ENCODE assay signal across 21 cellular contexts in genomic region chr6:96899599-96899998, GRCh38. TPM values are rescaled to one million over a fixed set of nuclear protein-coding genes. Genes with fewer than 3 reads are reported as not detected.
DNase-seq lines count a peak whose midpoint lies in the region; ATAC-seq and TF ChIP-seq lines count a peak whose summit lies in the region.
"Had no signal": no experiment of that assay in that cellular context is flagged by ENCODE, and none has a peak within 500 bp of the region (broad histone marks: within the 10 kb centered on the region; RNA-seq: fewer than 3 reads in every experiment).

No MANE protein-coding gene starts in this region.

- peak overlapping the region in 3 of 4 donors; percentile 50 to 93 (median 59) for H3K4me3 Mint-ChIP-seq in CD4-positive, CD25-positive, alpha-beta regulatory T cell
- H3K4me3 Mint-ChIP-seq: activated CD4-positive, alpha-beta T cell treated with anti-CD3 and anti-CD28 coated beads for 36 hours had no signal

- intact Hi-C loops in OCI-LY7 (cut with micrococcal nuclease; ENCODE audit: unreplicated experiment), result loop anchor here (2.0 to 5.0 kb wide), 2 partner anchors 159 to 287 kb away; no protein-coding TSS in a partner anchor
- intact Hi-C loops in dorsolateral prefrontal cortex (cut with DNase I), result loop anchor here (2.0 to 10.0 kb wide), 3 partner anchors 153 to 275 kb away; no protein-coding TSS in a partner anchor
- intact Hi-C loops in psoas muscle (cut with DNase I), result loop anchor here (1.0 to 10.0 kb wide), 8 partner anchors 153 to 495 kb away; partner anchors contain the start of genes MMS22L (in 1 of the 2) and UFL1 (in 1 of the 2)
- intact Hi-C loops in breast epithelium (cut with DNase I; ENCODE audit: low total_unique reads), result no loop called here

- H3K9me2 ChIP-seq in OCI-LY7 (ENCODE audit: insufficient read depth, low read length), result no peaks in the 10 kb centered on the region

- H3K4me2 ChIP-seq in OCI-LY7 (ENCODE audit: low read length), result no peak overlapping the region

- H4K20me1 ChIP-seq in OCI-LY7 (ENCODE audit: insufficient read depth, low read length), result peaks cover 21% of the 10 kb centered on the region; the same call in 1 of the 2 replicates

- no peaks in the 10 kb centered on the region for H3K9me3 Mint-ChIP-seq in CD4-positive, CD25-positive, alpha-beta regulatory T cell
- H3K9me3 Mint-ChIP-seq: immature natural killer cell; naive thymus-derived CD8-positive, alpha-beta T cell had no signal

- no peak for TF ChIP-seq POLR2A in breast epithelium (IDR thresholded peaks at IDR 0.05)

- no peak for TF ChIP-seq CTCF in OCI-LY7 (conservative IDR thresholded peaks at IDR 0.05; ENCODE audit: low read length)
- no peak for TF ChIP-seq CTCF in dorsolateral prefrontal cortex (IDR thresholded peaks at IDR 0.05 in 54 of 56, conservative IDR thresholded peaks at IDR 0.05 in 2 of 56; ENCODE audit: low read depth in 1 of 56, partially characterized antibody in 56 of 56)
- TF ChIP-seq CTCF in psoas muscle (IDR thresholded peaks at IDR 0.05), result no peak
- TF ChIP-seq CTCF in breast epithelium (IDR thresholded peaks at IDR 0.05), result no peak

- no peaks in the 10 kb centered on the region for H3K9me3 ChIP-seq in CD4-positive, CD25-positive, alpha-beta regulatory T cell (ENCODE audit: control insufficient read depth in 2 of 2, low read length in 2 of 2)
- H3K9me3 ChIP-seq in OCI-LY7 (ENCODE audit: low read length) (no peaks in the 10 kb centered on the region), psoas muscle (no peaks in the 10 kb centered on the region), breast epithelium (no peaks in the 10 kb centered on the region)
- H3K9me3 ChIP-seq: adrenal gland had no signal

- POLR2A ChIA-PET in OCI-LY7 (lab: Charles Lee), result interaction anchor here (0.6 to 3.0 kb wide), 8 partner anchors 9 to 376 kb away, joined by 3 to 20 read pairs (median 4); no protein-coding TSS in a partner anchor

- H3K27me3 ChIP-seq in CD4-positive, CD25-positive, alpha-beta regulatory T cell (ENCODE audit: control insufficient read depth, insufficient read depth, low read length), result peaks cover 7% of the 10 kb centered on the region
- H3K27me3 ChIP-seq in dorsolateral prefrontal cortex (no peaks in the 10 kb centered on the region), psoas muscle (ENCODE audit: insufficient read depth in 3 of 3, low read length in 2 of 3) (no peaks in the 10 kb centered on the region), breast epithelium (no peaks in the 10 kb centered on the region)

- no TSS peak for BruUV-seq in OCI-LY7 (replicated peaks; lab: Mats Ljungman, UMichigan)

- no peak overlapping the region for H3K4me3 ChIP-seq in CD4-positive, CD25-positive, alpha-beta regulatory T cell (ENCODE audit: low read depth, low read length)
- H3K4me3 ChIP-seq in OCI-LY7 (ENCODE audit: low read depth, low read length, poor library complexity, severe bottlenecking) (no peak overlapping the region), dorsolateral prefrontal cortex (peak overlapping the region in 5 of 59 donors; percentile 6 to 96 (median 90)), psoas muscle (no peak overlapping the region), breast epithelium (no peak overlapping the region)

- CTCF ChIA-PET in OCI-LY7 (lab: Charles Lee; ENCODE audit: unreplicated experiment), result no interaction called here

- H3K27ac ChIP-seq in CD4-positive, CD25-positive, alpha-beta regulatory T cell (ENCODE audit: insufficient read depth, low read length, poor library complexity, severe bottlenecking), result no peak overlapping the region
- H3K27ac ChIP-seq in OCI-LY7 (ENCODE audit: low read depth, low read length, poor library complexity, severe bottlenecking) (no peak overlapping the region), dorsolateral prefrontal cortex (peak overlapping the region in 57 of 59 donors; percentile 38 to 97 (median 92)), psoas muscle (peak overlapping the region; percentile 94), breast epithelium (no peak overlapping the region)
- H3K27ac ChIP-seq: foreskin keratinocyte had no signal

- H3K27me3 Mint-ChIP-seq in CD4-positive, CD25-positive, alpha-beta regulatory T cell, result peaks cover 27% of the 10 kb centered on the region

- peaks cover 12% of the 10 kb centered on the region for H3K36me3 ChIP-seq in CD4-positive, CD25-positive, alpha-beta regulatory T cell (ENCODE audit: control insufficient read depth, insufficient read depth, low read length)
- peaks cover 24% of the 10 kb centered on the region for H3K36me3 ChIP-seq in OCI-LY7 (ENCODE audit: insufficient read depth, low read length)
- H3K36me3 ChIP-seq in psoas muscle (ENCODE audit: insufficient read depth in 1 of 2, low read depth in 1 of 2), result peaks cover 0 to 20% of the 10 kb centered on the region in 2 donors
- H3K36me3 ChIP-seq in breast epithelium, result no peaks in the 10 kb centered on the region

- no peak for DNase-seq in CD4-positive, CD25-positive, alpha-beta regulatory T cell
- DNase-seq in OCI-LY7 (ENCODE audit: low spot score), result no peak
- no peak for DNase-seq in dorsolateral prefrontal cortex
- no peak for DNase-seq in psoas muscle
- DNase-seq in breast epithelium (ENCODE audit: low spot score in 2 of 2), result no peak
- DNase-seq in NK-92 (lab: John Stamatoyannopoulos, UW; ENCODE audit: unreplicated experiment), result no peak
- DNase-seq in activated naive CD4-positive, alpha-beta T cell treated with anti-CD3 and anti-CD28 coated beads, Interleukin-2, amount 50 U/mL, for 16 hours, result no peak
- DNase-seq: activated gamma-delta T cell treated with Interleukin-2 at 50 U/mL for 16 hours; cortex of kidney; immature natural killer cell; naive thymus-derived CD8-positive, alpha-beta T cell; stimulated activated CD4-positive, alpha-beta T cell treated with anti-CD3 and anti-CD28 coated beads, Interleukin-12 subunit alpha, Interleukin-12 subunit beta, amount 100 ng/mL, for 4 hours; stimulated activated CD4-positive, alpha-beta T cell treated with anti-CD3 and anti-CD28 coated beads, Interleukin-4, amount 100 ng/mL, for 1 hour; T-helper 2 cell had no signal

- peaks cover 29% of the 10 kb centered on the region for H3K79me2 ChIP-seq in OCI-LY7 (ENCODE audit: insufficient read depth, low read depth, low read length)

- H2AFZ ChIP-seq in OCI-LY7 (ENCODE audit: low read length), result peak overlapping the region; percentile 86; the same call in 1 of the 2 replicates

- H3K4me1 ChIP-seq in CD4-positive, CD25-positive, alpha-beta regulatory T cell (ENCODE audit: control insufficient read depth, insufficient read depth, low read length, poor library complexity, severe bottlenecking), result peaks cover 24% of the 10 kb centered on the region
- H3K4me1 ChIP-seq in OCI-LY7 (ENCODE audit: insufficient read depth, low read length, poor library complexity, severe bottlenecking) (peaks cover 33% of the 10 kb centered on the region), psoas muscle (peaks cover 21% of the 10 kb centered on the region), breast epithelium (peaks cover 0 to 7% of the 10 kb centered on the region in 2 donors)

- peaks cover 3% of the 10 kb centered on the region for H3K36me3 Mint-ChIP-seq in CD4-positive, CD25-positive, alpha-beta regulatory T cell

- H3K27ac Mint-ChIP-seq in CD4-positive, CD25-positive, alpha-beta regulatory T cell, result no peak overlapping the region
- H3K27ac Mint-ChIP-seq: activated CD4-positive, alpha-beta T cell treated with anti-CD3 and anti-CD28 coated beads for 36 hours had no signal

- ATAC-seq in CD4-positive, CD25-positive, alpha-beta regulatory T cell (ENCODE audit: low read depth in 2 of 2), result no peak
- ATAC-seq in psoas muscle (no peak), HG03469 (IDR thresholded peaks at IDR 0.05; ENCODE audit: unreplicated experiment) (no peak)
- ATAC-seq: activated CD4-positive, alpha-beta T cell treated with anti-CD3 and anti-CD28 coated beads for 36 hours; esophagus mucosa; foreskin keratinocyte; naive thymus-derived CD8-positive, alpha-beta T cell had no signal

- peaks cover 24 to 42% (median 31%) of the 10 kb centered on the region in 4 donors for H3K4me1 Mint-ChIP-seq in CD4-positive, CD25-positive, alpha-beta regulatory T cell

RNA-seq across cellular contexts. Expression of gene NDUFAF4, which starts 1.9 kb away (rescaled TPM):
- total RNA-seq in CD4-positive, CD25-positive, alpha-beta regulatory T cell, result 25.6 TPM
- polyA plus RNA-seq in CD4-positive, CD25-positive, alpha-beta regulatory T cell, result 10 to 100 TPM; 64.2 to 88.7 (median 71.9) TPM
- 29.3 and 31.5 TPM in 2 replicates for total RNA-seq in OCI-LY7 (2014; rRNA removed; shearing (Covaris generic))
- total RNA-seq in OCI-LY7 (2022) (75.9 and 80.4 TPM in 2 replicates), dorsolateral prefrontal cortex (10 to 100 TPM; 23.6 to 75.9 (median 49.9) TPM), psoas muscle (100 to 1,000 TPM in 1 of 4 donors, 10 to 100 TPM in 3; 61.3 to 113 (median 79.7) TPM), breast epithelium (10 to 100 TPM in 2 of 3 donors, 1 to 10 TPM in 1; 9.8 to 26.6 (median 14.1) TPM)
- polyA plus RNA-seq in psoas muscle, result 100 to 1,000 TPM in 1 of 3 donors, 10 to 100 TPM in 2; 67.9 to 130 (median 75.7) TPM

RNA-seq across cellular contexts. Expression of gene KLHL32, which starts 24.9 kb away (rescaled TPM):
- 1.6 TPM for total RNA-seq in CD4-positive, CD25-positive, alpha-beta regulatory T cell
- polyA plus RNA-seq in CD4-positive, CD25-positive, alpha-beta regulatory T cell, result 1 to 10 TPM; 1.1 to 2.3 (median 1.6) TPM
- 1.2 and 2.1 TPM in 2 replicates for total RNA-seq in OCI-LY7 (2014; rRNA removed; shearing (Covaris generic))
- total RNA-seq in OCI-LY7 (2022), result 5.8 and 6.3 TPM in 2 replicates
- 100 to 1,000 TPM in 2 of 120 experiments, 10 to 100 TPM in 118; 17.2 to 117 (median 47.9) TPM for total RNA-seq in dorsolateral prefrontal cortex
- total RNA-seq in psoas muscle, result under 1 TPM; 0.29 to 0.97 (median 0.37) TPM
- polyA plus RNA-seq in psoas muscle, result under 1 TPM; 0.03 to 0.25 (median 0.25) TPM
- under 1 TPM; 0.16 to 0.98 (median 0.88) TPM for total RNA-seq in breast epithelium
- total RNA-seq: esophagus mucosa, osteocyte, subcutaneous adipose tissue had no signal

Comparison
In these comparisons a context has a peak if more than half of its experiments do, and no peak if none do; other contexts are left out.
1. H3K27ac ChIP-seq: peak in dorsolateral prefrontal cortex (57 of 59) and psoas muscle (single experiment); none in CD4-positive, CD25-positive, alpha-beta regulatory T cell (single experiment), OCI-LY7 (single experiment) and breast epithelium (0 of 2).